ENCODE assay signal across 9 cellular contexts in the genomic region with DNA sequence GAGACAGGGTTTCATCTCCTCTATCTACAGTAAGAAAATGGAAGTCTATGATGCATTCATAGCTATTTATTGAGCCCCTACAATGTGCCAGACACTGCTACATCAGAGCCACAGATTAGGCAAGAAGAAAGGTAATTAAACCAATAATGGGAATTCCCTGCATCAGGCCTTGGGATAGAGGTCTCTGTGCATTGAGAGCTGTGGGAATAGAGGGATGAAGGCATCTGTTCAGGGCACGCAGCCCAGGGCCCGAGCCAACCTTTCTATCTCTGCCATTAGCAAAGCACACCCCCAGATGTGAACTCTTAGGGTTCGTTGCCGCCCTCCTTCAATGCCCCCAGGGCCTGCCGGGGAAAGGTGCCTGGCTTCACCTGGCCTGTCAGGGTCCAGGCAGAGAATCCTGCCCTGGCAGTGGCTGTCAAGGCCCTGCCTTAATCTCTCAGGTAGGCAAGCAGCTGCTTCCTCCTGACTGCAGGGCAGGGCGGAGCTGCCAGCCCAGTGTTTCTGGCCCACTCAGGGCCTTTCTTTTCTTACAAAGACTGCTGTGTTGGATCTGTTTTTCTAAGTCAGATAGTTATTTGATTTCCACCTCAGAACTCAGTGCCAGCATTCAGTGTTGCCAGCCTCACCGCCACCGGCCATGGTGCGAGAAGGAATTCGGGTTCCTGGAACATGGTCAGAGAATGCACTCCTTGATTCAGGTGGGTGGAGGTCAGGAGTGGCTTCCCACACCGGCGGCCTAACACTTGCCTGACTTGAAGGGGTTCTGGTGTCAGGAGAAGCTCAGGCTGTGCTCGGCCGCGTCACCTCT.
"Had no signal": no experiment of that assay in that cellular context is flagged by ENCODE, and none has a peak within 500 bp of the region (broad histone marks: within the 10 kb centered on the region; RNA-seq: fewer than 3 reads in every experiment).

No MANE protein-coding gene starts in this region.

- H3K27me3 ChIP-seq: dorsolateral prefrontal cortex, gastroesophageal sphincter, hepatocyte, tibial artery, vagina had no signal

- H3K27ac ChIP-seq: dorsolateral prefrontal cortex, gastroesophageal sphincter, hepatocyte, tibial artery, vagina had no signal

- H3K4me1 Mint-ChIP-seq: activated naive CD4-positive, alpha-beta T cell treated with anti-CD3 and anti-CD28 coated beads, Interleukin-2, amount 50 U/mL, for 24 hours had no signal

- H3K27ac Mint-ChIP-seq: activated naive CD4-positive, alpha-beta T cell treated with anti-CD3 and anti-CD28 coated beads, Interleukin-2, amount 50 U/mL, for 24 hours; natural killer cell treated with Interleukin-12 subunit alpha and Interleukin-12 subunit beta and Interleukin-15 and Interleukin-18, amount 100 ng/mL, for 72 hours had no signal

- H3K4me3 Mint-ChIP-seq: activated naive CD4-positive, alpha-beta T cell treated with anti-CD3 and anti-CD28 coated beads, Interleukin-2, amount 50 U/mL, for 24 hours; natural killer cell treated with Interleukin-12 subunit alpha and Interleukin-12 subunit beta and Interleukin-15 and Interleukin-18, amount 100 ng/mL, for 72 hours had no signal

- DNase-seq: dorsolateral prefrontal cortex; stimulated activated CD4-positive, alpha-beta T cell treated with anti-CD3 and anti-CD28 coated beads, Interleukin-15, amount 100 ng/mL, for 24 hours; tibial artery had no signal

- H3K27me3 Mint-ChIP-seq: activated naive CD4-positive, alpha-beta T cell treated with anti-CD3 and anti-CD28 coated beads, Interleukin-2, amount 50 U/mL, for 24 hours; natural killer cell treated with Interleukin-12 subunit alpha and Interleukin-12 subunit beta and Interleukin-15 and Interleukin-18, amount 100 ng/mL, for 72 hours had no signal

- H3K36me3 ChIP-seq: gastroesophageal sphincter, tibial artery, vagina had no signal

- H3K4me3 ChIP-seq: dorsolateral prefrontal cortex, gastroesophageal sphincter, hepatocyte, tibial artery, vagina had no signal

- H3K9me3 ChIP-seq: tibial artery, vagina had no signal

- H3K36me3 Mint-ChIP-seq: natural killer cell treated with Interleukin-12 subunit alpha and Interleukin-12 subunit beta and Interleukin-15 and Interleukin-18, amount 100 ng/mL, for 72 hours had no signal

- ATAC-seq: activated CD4-positive, CD25-positive, alpha-beta regulatory T cell treated with anti-CD3 and anti-CD28 coated beads, Interleukin-2, amount 50 U/mL, for 24 hours; gastroesophageal sphincter had no signal
